ENCODE assay signal across 10 cellular contexts in genomic region chr3:52195823-52196331, GRCh38. TPM values are rescaled to one million over a fixed set of nuclear protein-coding genes. Genes with fewer than 3 reads are reported as not detected.
A peak's percentile ranks its signal among the peaks of the same experiment; 100 is the strongest.
DNase-seq lines count a peak whose midpoint lies in the region; ATAC-seq, FAIRE-seq and TF ChIP-seq lines count a peak whose summit lies in the region.
"Had no signal": no experiment of that assay in that cellular context is flagged by ENCODE, and none has a peak within 500 bp of the region (broad histone marks: within the 10 kb centered on the region; RNA-seq: fewer than 3 reads in every experiment).

No MANE protein-coding gene starts in this region.

- ATAC-seq in GM12878 (no peak), GM21526 (IDR thresholded peaks at IDR 0.05; ENCODE audit: low FRiP score, unreplicated experiment) (no peak)
- ATAC-seq in activated CD4-positive, CD25-positive, alpha-beta regulatory T cell treated with anti-CD3 and anti-CD28 coated beads, Interleukin-2, amount 50 U/mL, for 24 hours = no peak

- intact Hi-C loops in GM12878 (cut with micrococcal nuclease; ENCODE audit: unreplicated experiment) = no loop called here

- no peak for TF ChIP-seq RAD21 in GM12878 (IDR thresholded peaks at IDR 0.05; ENCODE audit: insufficient read depth, low read depth, low read length)

- DNase-seq in HS-5 (ENCODE audit: low read depth) (peak; percentile 43), GM12878 (ENCODE audit: low read depth, low spot score) (no peak), hepatocyte (ENCODE audit: low spot score) (no peak), NCI-H524 treated with DMSO at 0.1 percent for 48 hours (lab: John Stamatoyannopoulos, UW) (no peak), cerebellar cortex (ENCODE audit: low spot score) (no peak)
- DNase-seq: effector CD4-positive, alpha-beta T cell; H7 had no signal

- no peak overlapping the region for H3K27ac ChIP-seq in GM12878 (ENCODE audit: control insufficient read depth, insufficient read depth)
- H3K27ac ChIP-seq in hepatocyte = peak overlapping the region; percentile 91
- H3K27ac ChIP-seq in subcutaneous abdominal adipose tissue (ENCODE audit: low read depth, low read length) = peak overlapping the region; percentile 84

- H3K9me2 ChIP-seq in hepatocyte (replicated peaks; ENCODE audit: insufficient read depth) = no peaks in the 10 kb centered on the region

- 51% methylated on average over 10 of the region's 10 CpGs for WGBS in GM12878 (ENCODE audit: insufficient coverage, insufficient replicate concordance, low lambda C conversion rate, missing lambda C conversion rate)
- 86% methylated on average over 9 of the region's 10 CpGs for WGBS in hepatocyte (ENCODE audit: low lambda C conversion rate, missing lambda C conversion rate)

- H3K4me2 ChIP-seq in GM12878 (ENCODE audit: control insufficient read depth, insufficient read depth) = no peak overlapping the region
- no peak overlapping the region for H3K4me2 ChIP-seq in hepatocyte

- TF ChIP-seq EP300 in GM12878 (IDR thresholded peaks at IDR 0.05; ENCODE audit: borderline replicate concordance in 1 of 2, control insufficient read depth in 1 of 2, low read depth in 2 of 2, low read length in 2 of 2) = no peak

- POLR2A ChIA-PET in GM12878 (lab: Charles Lee) = interaction anchor here (1.1 to 1.2 kb wide), 2 partner anchors 9 to 42 kb away, joined by 4 read pairs; partner anchors contain the start of gene POC1A

- CTCF ChIA-PET in GM12878 (lab: Yijun Ruan, JAX) = interaction anchor here (1.1 kb wide), 1 partner anchor 9 kb away, joined by 3 read pairs; no protein-coding TSS in a partner anchor

- no TSS peak for BruUV-seq in GM12878 (replicated peaks; lab: Mats Ljungman, UMichigan)

- H3K79me2 ChIP-seq in GM12878 (ENCODE audit: control insufficient read depth, insufficient read depth, low read length) (peaks cover 19% of the 10 kb centered on the region), hepatocyte (peaks cover 28% of the 10 kb centered on the region)

- H2AFZ ChIP-seq in GM12878 (ENCODE audit: control insufficient read depth, low read depth, low read length) (no peak overlapping the region), hepatocyte (no peak overlapping the region)

- H3K4me1 ChIP-seq in GM12878 (ENCODE audit: control insufficient read depth, insufficient read depth, low read length) = peaks cover 25% of the 10 kb centered on the region
- H3K4me1 ChIP-seq in hepatocyte (ENCODE audit: insufficient read depth) = peaks cover 23% of the 10 kb centered on the region
- peaks cover 14 to 61% (median 52%) of the 10 kb centered on the region in 5 donors for H3K4me1 ChIP-seq in subcutaneous abdominal adipose tissue (ENCODE audit: control insufficient read depth in 5 of 5, insufficient read depth in 5 of 5, low read length in 5 of 5)

- TF ChIP-seq CTCF in GM12878 (IDR thresholded peaks at IDR 0.05 in 2 of 3, conservative IDR thresholded peaks at IDR 0.05 in 1 of 3; ENCODE audit: control insufficient read depth in 2 of 3, extremely low read depth in 1 of 3, insufficient read depth in 1 of 3, low read depth in 3 of 3, low read length in 3 of 3) (no peak), hepatocyte (IDR thresholded peaks at IDR 0.05; ENCODE audit: poor library complexity) (no peak)

- H4K20me1 ChIP-seq in GM12878 (ENCODE audit: control insufficient read depth, insufficient read depth) (no peaks in the 10 kb centered on the region), hepatocyte (ENCODE audit: insufficient read depth, poor library complexity, severe bottlenecking) (no peaks in the 10 kb centered on the region)

- H3K4me3 ChIP-seq in GM12878 (no peak overlapping the region), hepatocyte (no peak overlapping the region), subcutaneous abdominal adipose tissue (ENCODE audit: low read depth in 1 of 5, low read length in 5 of 5) (no peak overlapping the region)

- no peak for TF ChIP-seq POLR2A in GM12878 (IDR thresholded peaks at IDR 0.05; ENCODE audit: low read depth, low read length)

- H3K9ac ChIP-seq in GM12878 (ENCODE audit: control insufficient read depth, insufficient read depth, low read length) (no peak overlapping the region), subcutaneous abdominal adipose tissue (ENCODE audit: low read length in 5 of 5) (peak overlapping the region in 2 of 5 donors; percentile 44 to 66)

- H3K27me3 ChIP-seq in GM12878 (replicated peaks in 1 of 2; ENCODE audit: control insufficient read depth in 2 of 2, insufficient read depth in 2 of 2, low read length in 1 of 2) (no peaks in the 10 kb centered on the region), hepatocyte (no peaks in the 10 kb centered on the region), subcutaneous abdominal adipose tissue (ENCODE audit: control insufficient read depth in 5 of 5, insufficient read depth in 4 of 5, low read length in 5 of 5) (no peaks in the 10 kb centered on the region)

- H3K36me3 ChIP-seq in GM12878 (ENCODE audit: control insufficient read depth in 2 of 2, insufficient read depth in 2 of 2, low read length in 1 of 2) (0 out of 4 replicates have a peak, but pooled peaks cover 0 to 4% of the 10 kb centered on the region in 2 experiments), hepatocyte (replicated peaks; ENCODE audit: insufficient read depth, low read depth) (no peaks in the 10 kb centered on the region), subcutaneous abdominal adipose tissue (ENCODE audit: control insufficient read depth in 5 of 5, insufficient read depth in 5 of 5, low read length in 5 of 5) (peaks cover 0 to 4% (median 3%) of the 10 kb centered on the region in 5 donors)

- RAD21 ChIA-PET in GM12878 (lab: Charles Lee; ENCODE audit: unreplicated experiment) = no interaction called here

- H3K9me3 ChIP-seq in GM12878 (replicated peaks; ENCODE audit: control insufficient read depth, insufficient read depth, low read length) = no peaks in the 10 kb centered on the region
- H3K9me3 ChIP-seq in hepatocyte (ENCODE audit: low read depth) = no peaks in the 10 kb centered on the region
- no peaks in the 10 kb centered on the region for H3K9me3 ChIP-seq in subcutaneous abdominal adipose tissue (ENCODE audit: control insufficient read depth in 5 of 5, low read length in 5 of 5)

- SMC1A ChIA-PET in GM12878 (lab: Charles Lee; ENCODE audit: uncharacterized antibody, unreplicated experiment) = interaction anchor here (1.0 to 1.6 kb wide), 3 partner anchors 10 to 25 kb away, joined by 3 to 5 read pairs (median 3); no protein-coding TSS in a partner anchor

- in situ Hi-C loops in GM12878 (cut with MboI) = no loop called here

- FAIRE-seq in GM12878 (lab: Jason Lieb, UNC) = no peak

RNA-seq across cellular contexts. Expression of gene ALAS1, which starts 2.1 kb away (rescaled TPM):
- total RNA-seq in GM12878 (2013; cell fraction: nucleolus; rRNA removed) = 28.6 and 30.9 TPM in 2 replicates
- total RNA-seq in GM12878 (2014; rRNA removed) = 77.4 and 89.8 TPM in 2 replicates
- 69.5 and 69.9 TPM in 2 replicates for total RNA-seq in GM12878 (2014; rRNA removed; fragmentation: Illumina TruSeq; extraction: Trizol)
- total RNA-seq in GM12878 (2021) = 75.4 and 75.9 TPM in 2 replicates
- polyA plus RNA-seq in GM12878 (2011; ENCODE audit: low read depth) = 39.1 TPM
- polyA plus RNA-seq in GM12878 (2011; rRNA removed) = 78.1 and 95.0 TPM in 2 replicates
- 143 and 164 TPM in 2 replicates for polyA plus RNA-seq in GM12878 (2011; cell fraction: cytosol; rRNA removed)
- polyA plus RNA-seq in GM12878 (2011; cell fraction: nucleus; rRNA removed) = 63.6 and 72.3 TPM in 2 replicates
- 43.2 and 54.2 TPM in 2 replicates for polyA plus RNA-seq in GM12878 (2012)
- 73.0 and 103 TPM in 2 replicates for polyA plus RNA-seq in GM12878 (2014; fragmentation: Illumina TruSeq; extraction: Trizol)
- 100 to 1,000 TPM; 111 to 115 TPM for polyA plus RNA-seq in GM12878 (2014; fragmentation: Nextera tagmentation; extraction: Ambion mirVana)
- 78.6 and 93.1 TPM in 2 replicates for polyA plus RNA-seq in GM12878 (2014; rRNA removed)
- polyA plus RNA-seq in GM12878 (2016; fragmentation: Nextera tagmentation; extraction: Ambion mirVana) = 100 to 1,000 TPM in 1 of 2 experiments, 10 to 100 TPM in 1; 88.4 to 102 TPM
- polyA minus RNA-seq in GM12878 (2011; rRNA and poly(A)+ RNA removed) = 58.7 and 81.0 TPM in 2 replicates
- 27.3 and 33.2 TPM in 2 replicates for polyA minus RNA-seq in GM12878 (2011; cell fraction: cytosol; rRNA and poly(A)+ RNA removed)
- 10.6 and 24.6 TPM in 2 replicates for polyA minus RNA-seq in GM12878 (2011; cell fraction: nucleus; rRNA and poly(A)+ RNA removed)
- 81.8 and 85.3 TPM in 2 replicates for total RNA-seq in hepatocyte
- polyA plus RNA-seq in hepatocyte = 90.1 and 91.2 TPM in 2 replicates

RNA-seq across cellular contexts. Expression of gene TLR9, which starts 29.6 kb away (rescaled TPM):
- total RNA-seq in GM12878 (2013; cell fraction: nucleolus; rRNA removed) = 0.51 and 1.6 TPM in 2 replicates
- total RNA-seq in GM12878 (2014; rRNA removed) (0.22 and 0.51 TPM in 2 replicates), GM12878 (2014; rRNA removed; fragmentation: Illumina TruSeq; extraction: Trizol) (0.14 and 0.22 TPM in 2 replicates), GM12878 (2021) (4.8 and 6.9 TPM in 2 replicates), hepatocyte (not detected in 2 replicates)
- 2.1 TPM for polyA plus RNA-seq in GM12878 (2011; ENCODE audit: low read depth)
- polyA plus RNA-seq in GM12878 (2011; rRNA removed) (0.03 and 0.11 TPM in 2 replicates), GM12878 (2014; fragmentation: Illumina TruSeq; extraction: Trizol) (0.53 TPM in 1 of 2 replicates, not detected in the other), GM12878 (2014; fragmentation: Nextera tagmentation; extraction: Ambion mirVana) (under 1 TPM in 1 of 2 experiments, not detected in 1; 0.10 TPM), GM12878 (2014; rRNA removed) (1.1 and 1.5 TPM in 2 replicates), GM12878 (2016; fragmentation: Nextera tagmentation; extraction: Ambion mirVana) (1 to 10 TPM in 1 of 2 experiments, under 1 TPM in 1; 0.82 to 1.2 TPM), hepatocyte (not detected in 2 replicates)
- 0.15 and 0.24 TPM in 2 replicates for polyA plus RNA-seq in GM12878 (2011; cell fraction: cytosol; rRNA removed)
- 0.64 and 1.0 TPM in 2 replicates for polyA plus RNA-seq in GM12878 (2011; cell fraction: nucleus; rRNA removed)
- polyA plus RNA-seq in GM12878 (2012) = 4.5 TPM in 2 replicates
- polyA minus RNA-seq in GM12878 (2011; rRNA and poly(A)+ RNA removed) = 0.15 TPM in 1 of 2 replicates, not detected in the other
- 0.42 TPM in 1 of 2 replicates, not detected in the other for polyA minus RNA-seq in GM12878 (2011; cell fraction: cytosol; rRNA and poly(A)+ RNA removed)
- 0.10 TPM in 1 of 2 replicates, not detected in the other for polyA minus RNA-seq in GM12878 (2011; cell fraction: nucleus; rRNA and poly(A)+ RNA removed)
- total RNA-seq: H7 had no signal

RNA-seq across cellular contexts. Expression of gene POC1A, which starts 41.7 kb away (rescaled TPM):
- 10.8 and 12.3 TPM in 2 replicates for total RNA-seq in GM12878 (2013; cell fraction: nucleolus; rRNA removed)
- 29.8 and 30.0 TPM in 2 replicates for total RNA-seq in GM12878 (2014; rRNA removed)
- 14.6 and 15.6 TPM in 2 replicates for total RNA-seq in GM12878 (2014; rRNA removed; fragmentation: Illumina TruSeq; extraction: Trizol)
- 22.9 and 23.4 TPM in 2 replicates for total RNA-seq in GM12878 (2021)
- 7.9 TPM for polyA plus RNA-seq in GM12878 (2011; ENCODE audit: low read depth)
- 13.6 and 19.7 TPM in 2 replicates for polyA plus RNA-seq in GM12878 (2011; rRNA removed)
- 25.1 and 32.3 TPM in 2 replicates for polyA plus RNA-seq in GM12878 (2011; cell fraction: cytosol; rRNA removed)
- 34.4 and 38.8 TPM in 2 replicates for polyA plus RNA-seq in GM12878 (2011; cell fraction: nucleus; rRNA removed)
- 10.5 and 12.0 TPM in 2 replicates for polyA plus RNA-seq in GM12878 (2012)
- 16.4 and 24.1 TPM in 2 replicates for polyA plus RNA-seq in GM12878 (2014; fragmentation: Illumina TruSeq; extraction: Trizol)
- polyA plus RNA-seq in GM12878 (2014; fragmentation: Nextera tagmentation; extraction: Ambion mirVana) = 10 to 100 TPM in 1 of 2 experiments, 1 to 10 TPM in 1; 8.5 to 13.0 TPM
- polyA plus RNA-seq in GM12878 (2014; rRNA removed) = 26.5 and 27.2 TPM in 2 replicates
- 10 to 100 TPM; 42.3 to 49.8 TPM for polyA plus RNA-seq in GM12878 (2016; fragmentation: Nextera tagmentation; extraction: Ambion mirVana)
- polyA minus RNA-seq in GM12878 (2011; rRNA and poly(A)+ RNA removed) = 26.1 and 31.7 TPM in 2 replicates
- polyA minus RNA-seq in GM12878 (2011; cell fraction: cytosol; rRNA and poly(A)+ RNA removed) = 6.1 and 8.1 TPM in 2 replicates
- polyA minus RNA-seq in GM12878 (2011; cell fraction: nucleus; rRNA and poly(A)+ RNA removed) = 14.5 and 19.8 TPM in 2 replicates
- total RNA-seq in hepatocyte = 2.6 TPM in 2 replicates
- 3.7 and 5.7 TPM in 2 replicates for polyA plus RNA-seq in hepatocyte

RNA-seq across cellular contexts. Expression of gene TWF2, which starts 43.1 kb away (rescaled TPM):
- 11.4 and 12.4 TPM in 2 replicates for total RNA-seq in GM12878 (2013; cell fraction: nucleolus; rRNA removed)
- total RNA-seq in GM12878 (2014; rRNA removed) (67.7 and 81.3 TPM in 2 replicates), GM12878 (2014; rRNA removed; fragmentation: Illumina TruSeq; extraction: Trizol) (34.7 and 37.5 TPM in 2 replicates), GM12878 (2021) (88.1 and 88.2 TPM in 2 replicates), hepatocyte (52.5 and 59.1 TPM in 2 replicates)
- 26.2 TPM for polyA plus RNA-seq in GM12878 (2011; ENCODE audit: low read depth)
- polyA plus RNA-seq in GM12878 (2011; rRNA removed) (30.3 and 56.6 TPM in 2 replicates), GM12878 (2014; fragmentation: Illumina TruSeq; extraction: Trizol) (9.8 and 38.5 TPM in 2 replicates), GM12878 (2014; fragmentation: Nextera tagmentation; extraction: Ambion mirVana) (1 to 10 TPM in 1 of 2 experiments, under 1 TPM in 1; 0.16 to 3.4 TPM), GM12878 (2014; rRNA removed) (106 and 113 TPM in 2 replicates), GM12878 (2016; fragmentation: Nextera tagmentation; extraction: Ambion mirVana) (10 to 100 TPM; 80.4 to 90.5 TPM), hepatocyte (45.7 and 47.4 TPM in 2 replicates)
- polyA plus RNA-seq in GM12878 (2011; cell fraction: cytosol; rRNA removed) = 115 and 164 TPM in 2 replicates
- polyA plus RNA-seq in GM12878 (2011; cell fraction: nucleus; rRNA removed) = 78.7 and 103 TPM in 2 replicates
- polyA plus RNA-seq in GM12878 (2012) = 46.6 and 50.7 TPM in 2 replicates
- 40.5 and 76.6 TPM in 2 replicates for polyA minus RNA-seq in GM12878 (2011; rRNA and poly(A)+ RNA removed)
- polyA minus RNA-seq in GM12878 (2011; cell fraction: cytosol; rRNA and poly(A)+ RNA removed) = 25.4 and 34.2 TPM in 2 replicates
- 11.8 and 16.6 TPM in 2 replicates for polyA minus RNA-seq in GM12878 (2011; cell fraction: nucleus; rRNA and poly(A)+ RNA removed)

RNA-seq across cellular contexts. Expression of gene PPM1M, which starts 49.7 kb away (rescaled TPM):
- 10.4 and 10.8 TPM in 2 replicates for total RNA-seq in GM12878 (2013; cell fraction: nucleolus; rRNA removed)
- 15.7 and 16.3 TPM in 2 replicates for total RNA-seq in GM12878 (2014; rRNA removed)
- 14.1 TPM in 2 replicates for total RNA-seq in GM12878 (2014; rRNA removed; fragmentation: Illumina TruSeq; extraction: Trizol)
- total RNA-seq in GM12878 (2021) = 24.8 and 25.9 TPM in 2 replicates
- polyA plus RNA-seq in GM12878 (2011; ENCODE audit: low read depth) = 11.0 TPM
- 19.2 and 21.1 TPM in 2 replicates for polyA plus RNA-seq in GM12878 (2011; rRNA removed)
- 26.1 and 26.4 TPM in 2 replicates for polyA plus RNA-seq in GM12878 (2011; cell fraction: cytosol; rRNA removed)
- 55.4 and 72.9 TPM in 2 replicates for polyA plus RNA-seq in GM12878 (2011; cell fraction: nucleus; rRNA removed)
- 16.3 and 19.2 TPM in 2 replicates for polyA plus RNA-seq in GM12878 (2012)
- 19.8 and 24.3 TPM in 2 replicates for polyA plus RNA-seq in GM12878 (2014; fragmentation: Illumina TruSeq; extraction: Trizol)
- polyA plus RNA-seq in GM12878 (2014; fragmentation: Nextera tagmentation; extraction: Ambion mirVana) = 10 to 100 TPM in 1 of 2 experiments, 1 to 10 TPM in 1; 7.5 to 15.3 TPM
- polyA plus RNA-seq in GM12878 (2014; rRNA removed) = 23.1 and 24.3 TPM in 2 replicates
- 1 to 10 TPM; 7.3 to 9.5 TPM for polyA plus RNA-seq in GM12878 (2016; fragmentation: Nextera tagmentation; extraction: Ambion mirVana)
- polyA minus RNA-seq in GM12878 (2011; rRNA and poly(A)+ RNA removed) = 28.2 and 35.1 TPM in 2 replicates
- 3.9 and 5.3 TPM in 2 replicates for polyA minus RNA-seq in GM12878 (2011; cell fraction: cytosol; rRNA and poly(A)+ RNA removed)
- 11.4 and 12.5 TPM in 2 replicates for polyA minus RNA-seq in GM12878 (2011; cell fraction: nucleus; rRNA and poly(A)+ RNA removed)
- 6.2 and 8.0 TPM in 2 replicates for total RNA-seq in hepatocyte
- polyA plus RNA-seq in hepatocyte = 8.4 and 10.7 TPM in 2 replicates
